ENCODE assay signal across 11 cellular contexts in genomic region chr20:31665753-31666152, GRCh38. TPM values are rescaled to one million over a fixed set of nuclear protein-coding genes. Genes with fewer than 3 reads are reported as not detected.
A peak's percentile ranks its signal among the peaks of the same experiment; 100 is the strongest.
DNase-seq lines count a peak whose midpoint lies in the region; FAIRE-seq and TF ChIP-seq lines count a peak whose summit lies in the region.
"Had no signal": no experiment of that assay in that cellular context is flagged by ENCODE, and none has a peak within 500 bp of the region (broad histone marks: within the 10 kb centered on the region; RNA-seq: fewer than 3 reads in every experiment).

No MANE protein-coding gene starts in this region.

- H3K27ac Mint-ChIP-seq in IgD-negative memory B cell, result peak overlapping the region in 2 of 3 donors; percentile 82 to 89
- H3K27ac Mint-ChIP-seq in nephron progenitor cell, result peak overlapping the region; percentile 63

- no peaks in the 10 kb centered on the region for H3K9me3 ChIP-seq in breast epithelium

- H3K4me1 ChIP-seq in ACC112 (ENCODE audit: control insufficient read depth, insufficient read depth, low read length, unreplicated experiment) (peaks cover 51% of the 10 kb centered on the region), breast epithelium (peaks cover 5 to 11% of the 10 kb centered on the region in 2 donors)

- peaks cover 38% of the 10 kb centered on the region for H3K79me2 ChIP-seq in ACC112 (ENCODE audit: control insufficient read depth, insufficient read depth, low read length, unreplicated experiment)

- DNase-seq in breast epithelium (ENCODE audit: low spot score in 2 of 2), result no peak
- no peak for DNase-seq in nephron progenitor cell
- DNase-seq in GM19239 (ENCODE audit: insufficient read length, low spot score), result no peak
- no peak for DNase-seq in stimulated activated naive CD4-positive, alpha-beta T cell (lab: John Stamatoyannopoulos, UW)
- DNase-seq in effector CD4-positive, alpha-beta T cell, result no peak
- DNase-seq in NCI-H2081 treated with DMSO at 0.1 percent for 48 hours (lab: John Stamatoyannopoulos, UW), result no peak
- DNase-seq: NCI-H1436 had no signal

- H3K4me3 ChIP-seq in ACC112 (ENCODE audit: low read depth, low read length) (no peak overlapping the region), breast epithelium (no peak overlapping the region)

- H3K36me3 ChIP-seq in ACC112 (ENCODE audit: insufficient read depth, low read length) (peaks cover 23% of the 10 kb centered on the region), breast epithelium (no peaks in the 10 kb centered on the region)

- no peaks in the 10 kb centered on the region for H3K27me3 ChIP-seq in ACC112 (ENCODE audit: insufficient read depth, low read length)
- no peaks in the 10 kb centered on the region for H3K27me3 ChIP-seq in breast epithelium

- H3K27ac ChIP-seq in ACC112 (ENCODE audit: low read depth, low read length), result peak overlapping the region; percentile 34; the same call in 1 of the 2 replicates
- peak overlapping the region; percentile 83 to 92 for H3K27ac ChIP-seq in breast epithelium
- H3K27ac ChIP-seq: HL-60 had no signal

- H2AFZ ChIP-seq in ACC112 (ENCODE audit: low read length, unreplicated experiment), result no peak overlapping the region

- H3K36me3 Mint-ChIP-seq in IgD-negative memory B cell (no peaks in the 10 kb centered on the region), nephron progenitor cell (ENCODE audit: low read depth) (peaks cover 12% of the 10 kb centered on the region)

- TF ChIP-seq POLR2A in breast epithelium (IDR thresholded peaks at IDR 0.05), result no peak

- intact Hi-C loops in breast epithelium (cut with DNase I; ENCODE audit: low total_unique reads), result loop anchor here (2.0 kb wide), 1 partner anchor 59 kb away; no protein-coding TSS in a partner anchor

- H3K27me3 Mint-ChIP-seq in IgD-negative memory B cell, result no peaks in the 10 kb centered on the region
- H3K27me3 Mint-ChIP-seq in nephron progenitor cell (ENCODE audit: low read depth, poor library complexity), result no peaks in the 10 kb centered on the region

- H3K4me1 Mint-ChIP-seq in IgD-negative memory B cell (peaks cover 21 to 26% (median 22%) of the 10 kb centered on the region in 3 donors), nephron progenitor cell (peaks cover 75% of the 10 kb centered on the region)

- no peak for FAIRE-seq in GM19239 (lab: Jason Lieb, UNC)

- TF ChIP-seq CTCF in breast epithelium (IDR thresholded peaks at IDR 0.05) (no peak), nephron progenitor cell (IDR thresholded peaks at IDR 0.05) (no peak)

- peak overlapping the region in 1 of 4 donors; percentile 82 for H3K4me3 Mint-ChIP-seq in IgD-negative memory B cell
- H3K4me3 Mint-ChIP-seq in nephron progenitor cell, result no peak overlapping the region

- H3K9me3 Mint-ChIP-seq in IgD-negative memory B cell (no peaks in the 10 kb centered on the region), nephron progenitor cell (no peaks in the 10 kb centered on the region)

RNA-seq across cellular contexts. Expression of gene COX4I2, which starts 28.0 kb away (rescaled TPM):
- 0.38 TPM for polyA plus RNA-seq in IgD-negative memory B cell
- total RNA-seq in breast epithelium, result 1 to 10 TPM in 1 of 3 donors, not detected in 2; 5.3 TPM
- total RNA-seq: OCI-LY7 had no signal

RNA-seq across cellular contexts. Expression of gene BCL2L1, which starts 56.9 kb away (rescaled TPM):
- 9.8 TPM for polyA plus RNA-seq in IgD-negative memory B cell
- 100 to 1,000 TPM in 2 of 3 donors, 10 to 100 TPM in 1; 95.1 to 124 (median 117) TPM for total RNA-seq in breast epithelium
